12 cellular contexts compared by ENCODE assay signal in genomic region chr1:38178236-38178635, GRCh38.
A peak's percentile ranks its signal among the peaks of the same experiment; 100 is the strongest.
DNase-seq lines count a peak whose midpoint lies in the region; ATAC-seq lines count a peak whose summit lies in the region.
"Had no signal": no experiment of that assay in that cellular context is flagged by ENCODE, and none has a peak within 500 bp of the region (broad histone marks: within the 10 kb centered on the region; RNA-seq: fewer than 3 reads in every experiment).

No MANE protein-coding gene starts in this region.

- peak; percentile 36 for DNase-seq in NCI-H2029 treated with DMSO at 0.1 percent for 48 hours (lab: John Stamatoyannopoulos, UW)
- DNase-seq in NCI-H2029 (lab: John Stamatoyannopoulos, UW) = no peak
- DNase-seq in DMS79 (lab: John Stamatoyannopoulos, UW) = peak; percentile 95
- peak; percentile 35 to 61 for DNase-seq in NCI-H187 (lab: John Stamatoyannopoulos, UW)
- peak; percentile 39 for DNase-seq in NCI-H526 treated with DMSO at 0.1 percent for 48 hours (lab: John Stamatoyannopoulos, UW)
- DNase-seq in NCI-H2227 treated with DMSO at 0.1 percent for 48 hours (lab: John Stamatoyannopoulos, UW) = no peak
- no peak for DNase-seq in GM19240 (ENCODE audit: insufficient read length, low spot score)
- DNase-seq: AML-193, DMS53, HCEC 1CT had no signal

- no peak for ATAC-seq in GM21786 (IDR thresholded peaks at IDR 0.05; ENCODE audit: unreplicated experiment)
- ATAC-seq: GM12878 had no signal

Comparison
In these comparisons a context has a peak if more than half of its experiments do, and no peak if none do; other contexts are left out.
1. DNase-seq: peak in NCI-H2029 treated with DMSO at 0.1 percent for 48 hours (single experiment), DMS79 (single experiment), NCI-H187 (2 of 2) and NCI-H526 treated with DMSO at 0.1 percent for 48 hours (single experiment); none in NCI-H2029 (single experiment), NCI-H2227 treated with DMSO at 0.1 percent for 48 hours (single experiment) and GM19240 (single experiment).